8 cellular contexts compared by ENCODE assay signal in genomic region chr12:50282581-50283229, GRCh38. TPM values are rescaled to one million over a fixed set of nuclear protein-coding genes. Genes with fewer than 3 reads are reported as not detected.
DNase-seq lines count a peak whose midpoint lies in the region; ATAC-seq and TF ChIP-seq lines count a peak whose summit lies in the region.

No MANE protein-coding gene starts in this region.

- peaks cover 0 to 53% (median 20%) of the 10 kb centered on the region in 3 donors for H3K4me1 ChIP-seq in esophagus squamous epithelium

- H3K36me3 Mint-ChIP-seq in nephron (ENCODE audit: low read depth): no peaks in the 10 kb centered on the region

- peak overlapping the region; percentile 84 to 95 (median 93) for H3K4me3 Mint-ChIP-seq in nephron

- H3K4me2 ChIP-seq in SU-DHL-6 (ENCODE audit: low read depth, low read length, poor library complexity, severe bottlenecking): peak overlapping the region; percentile 97

- H3K9me2 ChIP-seq in SU-DHL-6 (replicated peaks; ENCODE audit: insufficient read depth, low read length): no peaks in the 10 kb centered on the region

- 19 to 22% methylated on average over 19 of the region's 19 CpGs for WGBS in esophagus squamous epithelium, 2 donors

- H3K27ac Mint-ChIP-seq in nephron: peak overlapping the region; percentile 72 to 94 (median 88)

- H3K9ac ChIP-seq in SU-DHL-6 (ENCODE audit: low read length): peak overlapping the region; percentile 78

- peaks cover 24% of the 10 kb centered on the region for H3K4me1 Mint-ChIP-seq in nephron

- TF ChIP-seq POLR2A in esophagus squamous epithelium (IDR thresholded peaks at IDR 0.05): no peak

- DNase-seq in D341Med (ENCODE audit: low spot score) (peak; percentile 42), esophagus squamous epithelium (lab: John Stamatoyannopoulos, UW) (no peak), 8988T (no peak), GM19238 (ENCODE audit: insufficient read length, low spot score) (no peak), SHP77 treated with DMSO at 0.1 percent for 48 hours (lab: John Stamatoyannopoulos, UW) (no peak)

- H3K36me3 ChIP-seq in SU-DHL-6 (ENCODE audit: low read length): no peaks in the 10 kb centered on the region
- no peaks in the 10 kb centered on the region for H3K36me3 ChIP-seq in esophagus squamous epithelium

- H3K27me3 Mint-ChIP-seq in nephron (ENCODE audit: low read depth): no peaks in the 10 kb centered on the region

- no peaks in the 10 kb centered on the region for H3F3A ChIP-seq in SU-DHL-6 (ENCODE audit: insufficient read depth)

- H3K27ac ChIP-seq in SU-DHL-6 (ENCODE audit: low read depth, low read length) (no peak overlapping the region), esophagus squamous epithelium (peak overlapping the region; percentile 72 to 89 (median 84))

- H3K9me3 ChIP-seq in SU-DHL-6 (ENCODE audit: insufficient read depth, low read length) (no peaks in the 10 kb centered on the region), esophagus squamous epithelium (no peaks in the 10 kb centered on the region)

- peak; percentile 17 for ATAC-seq in HG02870 (IDR thresholded peaks at IDR 0.05; ENCODE audit: unreplicated experiment)

- intact Hi-C loops in esophagus squamous epithelium (cut with DNase I): no loop called here

- H3K27me3 ChIP-seq in SU-DHL-6 (ENCODE audit: low read length): no peaks in the 10 kb centered on the region
- no peaks in the 10 kb centered on the region for H3K27me3 ChIP-seq in esophagus squamous epithelium

- H3K4me3 ChIP-seq in SU-DHL-6 (ENCODE audit: insufficient read depth, low read length, poor library complexity, severe bottlenecking) (peak overlapping the region; percentile 83), esophagus squamous epithelium (peak overlapping the region; percentile 49 to 84 (median 74))

- no peaks in the 10 kb centered on the region for H4K20me1 ChIP-seq in SU-DHL-6 (ENCODE audit: low read depth, low read length)

- H3K79me2 ChIP-seq in SU-DHL-6 (ENCODE audit: insufficient read depth, low read length): no peaks in the 10 kb centered on the region

- no peak for TF ChIP-seq CTCF in SU-DHL-6 (IDR thresholded peaks at IDR 0.05; ENCODE audit: insufficient read depth, low read length, poor library complexity, severe bottlenecking)
- no peak for TF ChIP-seq CTCF in esophagus squamous epithelium (IDR thresholded peaks at IDR 0.05)
- TF ChIP-seq CTCF in nephron (IDR thresholded peaks at IDR 0.05; ENCODE audit: unreplicated experiment in 3 of 3): no peak

- H3K9me3 Mint-ChIP-seq in nephron: no peaks in the 10 kb centered on the region

- peak overlapping the region; percentile 96 for H2AFZ ChIP-seq in SU-DHL-6 (ENCODE audit: low read depth, low read length, severe bottlenecking)

RNA-seq across cellular contexts. Expression of gene LIMA1, which starts 0.6 kb away (rescaled TPM):
- total RNA-seq in esophagus squamous epithelium: 10 to 100 TPM; 48.0 to 70.0 (median 62.7) TPM
